26 cellular contexts compared by ENCODE assay signal in the genomic region with DNA sequence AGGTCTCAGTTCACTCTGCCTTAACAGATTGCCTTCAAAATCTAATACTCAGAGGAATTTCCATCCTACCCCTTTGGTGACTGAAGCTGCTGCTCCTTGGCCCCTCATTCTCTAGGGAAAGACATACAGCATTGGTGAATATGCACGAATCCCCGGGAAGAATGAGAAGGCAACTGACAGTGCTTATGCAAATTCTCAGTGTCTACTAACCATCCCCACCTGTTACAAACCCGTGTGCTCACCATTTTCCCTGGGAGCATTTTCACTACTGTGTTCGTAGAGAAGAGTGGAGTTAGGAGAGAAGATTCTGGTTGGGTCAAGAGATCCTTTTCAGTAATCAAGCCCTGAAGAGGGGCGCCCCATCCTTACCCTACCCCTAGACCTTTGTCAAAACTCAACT. TPM values are rescaled to one million over a fixed set of nuclear protein-coding genes. Genes with fewer than 3 reads are reported as not detected.
DNase-seq lines count a peak whose midpoint lies in the region; TF ChIP-seq lines count a peak whose summit lies in the region.
"Had no signal": no experiment of that assay in that cellular context is flagged by ENCODE, and none has a peak within 500 bp of the region (broad histone marks: within the 10 kb centered on the region; RNA-seq: fewer than 3 reads in every experiment).

No MANE protein-coding gene starts in this region.

- H3K27ac Mint-ChIP-seq in glutamatergic neuron (ENCODE audit: unreplicated experiment), result no peak overlapping the region
- H3K27ac Mint-ChIP-seq: activated CD4-positive, alpha-beta memory T cell treated with anti-CD3 and anti-CD28 coated beads, Interleukin-2, amount 10 ng/mL, durations not matched to agents 7 days and 5 days; CD4-positive, alpha-beta memory T cell; T-helper 2 cell treated with Interferon-gamma antibody and Interleukin-4, amounts not matched to agents 5 μg/mL and 100 μg/mL, for 36 hours had no signal

- H3K4me1 ChIP-seq in HUES64 (ENCODE audit: insufficient read depth, low read length), result peaks cover 28% of the 10 kb centered on the region
- peaks cover 8% of the 10 kb centered on the region for H3K4me1 ChIP-seq in NT2/D1 (ENCODE audit: insufficient read depth, insufficient read length)
- H3K4me1 ChIP-seq in rectal smooth muscle tissue (ENCODE audit: control insufficient read depth, insufficient read depth, low read length), result peaks cover 29% of the 10 kb centered on the region

- H3K27ac ChIP-seq in HUES64 (ENCODE audit: low read depth, low read length), result peak overlapping the region; percentile 46; the same call in 1 of the 2 replicates
- peak overlapping the region; percentile 79 for H3K27ac ChIP-seq in rectal smooth muscle tissue (ENCODE audit: low read depth, low read length)
- H3K27ac ChIP-seq: KMS-11, lower lobe of right lung, neutrophil had no signal

- H3K9ac ChIP-seq in HUES64 (ENCODE audit: low read depth, low read length) (no peak overlapping the region), NT2/D1 (ENCODE audit: insufficient read length, low read depth) (no peak overlapping the region), rectal smooth muscle tissue (ENCODE audit: low read length) (no peak overlapping the region)
- H3K9ac ChIP-seq: KMS-11 had no signal

- WGBS in HUES64, result 12% methylated on average over 2 of the region's 5 CpGs

- no peaks in the 10 kb centered on the region for H3K36me3 Mint-ChIP-seq in glutamatergic neuron (ENCODE audit: unreplicated experiment)
- H3K36me3 Mint-ChIP-seq: CD4-positive, alpha-beta memory T cell had no signal

- H3K4me3 ChIP-seq in HUES64 (ENCODE audit: low read length) (no peak overlapping the region), NT2/D1 (ENCODE audit: insufficient read length, low read depth) (no peak overlapping the region), rectal smooth muscle tissue (ENCODE audit: low read length) (no peak overlapping the region)
- H3K4me3 ChIP-seq: adrenal gland, lower lobe of right lung had no signal

- H3K27me3 Mint-ChIP-seq in glutamatergic neuron (ENCODE audit: unreplicated experiment), result peaks cover 2% of the 10 kb centered on the region
- H3K27me3 Mint-ChIP-seq: activated CD4-positive, alpha-beta memory T cell treated with anti-CD3 and anti-CD28 coated beads, Interleukin-2, amount 10 ng/mL, durations not matched to agents 7 days and 5 days; CD4-positive, alpha-beta memory T cell had no signal

- H3K4me1 Mint-ChIP-seq in glutamatergic neuron (ENCODE audit: low read depth, unreplicated experiment), result peaks cover 15% of the 10 kb centered on the region
- H3K4me1 Mint-ChIP-seq: activated CD4-positive, alpha-beta memory T cell treated with anti-CD3 and anti-CD28 coated beads, Interleukin-2, amount 10 ng/mL, durations not matched to agents 7 days and 5 days; CD4-positive, alpha-beta memory T cell had no signal

- H3K4me3 Mint-ChIP-seq in glutamatergic neuron (ENCODE audit: unreplicated experiment), result peak overlapping the region; percentile 54
- H3K4me3 Mint-ChIP-seq: activated CD4-positive, alpha-beta memory T cell treated with anti-CD3 and anti-CD28 coated beads, Interleukin-2, amount 10 ng/mL, durations not matched to agents 7 days and 5 days; CD4-positive, alpha-beta memory T cell; T-helper 2 cell treated with Interferon-gamma antibody and Interleukin-4, amounts not matched to agents 5 μg/mL and 100 μg/mL, for 36 hours had no signal

- H3K27me3 ChIP-seq in HUES64 (ENCODE audit: insufficient read depth, low read length), result no peaks in the 10 kb centered on the region
- no peaks in the 10 kb centered on the region for H3K27me3 ChIP-seq in NT2/D1 (ENCODE audit: insufficient read depth, insufficient read length)
- no peaks in the 10 kb centered on the region for H3K27me3 ChIP-seq in rectal smooth muscle tissue (ENCODE audit: control insufficient read depth, insufficient read depth, low read length)
- H3K27me3 ChIP-seq: adrenal gland, neutrophil had no signal

- H3K9me3 Mint-ChIP-seq in glutamatergic neuron (ENCODE audit: unreplicated experiment), result peaks cover under 1% of the 10 kb centered on the region
- H3K9me3 Mint-ChIP-seq: activated CD4-positive, alpha-beta memory T cell treated with anti-CD3 and anti-CD28 coated beads, Interleukin-2, amount 10 ng/mL, durations not matched to agents 7 days and 5 days; CD4-positive, alpha-beta memory T cell; T-helper 2 cell treated with Interferon-gamma antibody and Interleukin-4, amounts not matched to agents 5 μg/mL and 100 μg/mL, for 36 hours had no signal

- no peaks in the 10 kb centered on the region for H3K36me3 ChIP-seq in HUES64 (ENCODE audit: insufficient read depth, low read length)
- H3K36me3 ChIP-seq in NT2/D1 (ENCODE audit: insufficient read depth, insufficient read length, low read length), result peaks cover 19% of the 10 kb centered on the region
- H3K36me3 ChIP-seq in rectal smooth muscle tissue (ENCODE audit: control insufficient read depth, insufficient read depth, low read length), result no peaks in the 10 kb centered on the region
- H3K36me3 ChIP-seq: adrenal gland, neutrophil had no signal

- DNase-seq in NT2/D1 (ENCODE audit: low read depth, low spot score), result peak; percentile 32
- DNase-seq in glutamatergic neuron, result no peak
- DNase-seq in activated CD8-positive, alpha-beta memory T cell treated with anti-CD3 and anti-CD28 coated beads, Interleukin-2, amount 50 U/mL, for 48 hours, result no peak
- no peak for DNase-seq in cerebellar cortex (ENCODE audit: low spot score)
- DNase-seq in MV-4-11 (lab: John Stamatoyannopoulos, UW), result no peak
- no peak for DNase-seq in central memory CD4-positive, alpha-beta T cell
- DNase-seq: activated CD4-positive, alpha-beta memory T cell treated with anti-CD3 and anti-CD28 coated beads, Interleukin-2, amount 10 ng/mL, durations not matched to agents 7 days and 5 days; activated CD4-positive, CD25-positive, alpha-beta regulatory T cell; activated gamma-delta T cell treated with Interleukin-2 at 50 U/mL for 16 hours; activated T-cell treated with anti-CD3 and anti-CD28 coated beads, Interleukin-2, amount 50 U/mL, for 1 hour; CD4-positive, alpha-beta memory T cell; dermis blood vessel endothelial cell; GDM1; lower lobe of right lung; NCI-H187 treated with DMSO at 0.1 percent for 48 hours; stimulated activated CD4-positive, alpha-beta T cell treated with anti-CD3 and anti-CD28 coated beads, Interleukin-12 subunit alpha, Interleukin-12 subunit beta, amount 100 ng/mL, for 4 hours; stimulated activated CD4-positive, alpha-beta T cell treated with anti-CD3 and anti-CD28 coated beads, Interleukin-4, amount 100 ng/mL, for 4 hours; stimulated activated naive CD8-positive, alpha-beta T cell treated with anti-CD3 and anti-CD28 coated beads, Interleukin-15, Interleukin-2, amounts not matched to agents 100 U/mL and 50 U/mL, for 24 hours; trophoblast cell had no signal

- TF ChIP-seq CTCF in glutamatergic neuron (IDR thresholded peaks at IDR 0.05; ENCODE audit: partially characterized antibody, unreplicated experiment), result no peak

- H3K9me3 ChIP-seq in HUES64 (ENCODE audit: insufficient read depth, low read depth, low read length), result no peaks in the 10 kb centered on the region
- H3K9me3 ChIP-seq in NT2/D1 (ENCODE audit: insufficient read depth, low read length), result no peaks in the 10 kb centered on the region
- H3K9me3 ChIP-seq: adrenal gland, lower lobe of right lung, neutrophil had no signal

RNA-seq across cellular contexts. Expression of gene SYNM, which starts 37.7 kb away (rescaled TPM):
- polyA plus RNA-seq in HUES64 (2013, experiment 1 of 2), result 1.2 TPM
- polyA plus RNA-seq in HUES64 (2013, experiment 2 of 2), result 1.5 TPM
- 4.8 TPM for total RNA-seq in glutamatergic neuron (ENCODE audit: unreplicated experiment)
- total RNA-seq: HT-29 had no signal
